Comparison of ENCODE assay signal across 8 cellular contexts in genomic region chr1:44777969-44778635, GRCh38. TPM values are rescaled to one million over a fixed set of nuclear protein-coding genes. Genes with fewer than 3 reads are reported as not detected.
DNase-seq lines count a peak whose midpoint lies in the region; ATAC-seq and TF ChIP-seq lines count a peak whose summit lies in the region.

No MANE protein-coding gene starts in this region.

- TF ChIP-seq CTCF in NB4 (IDR thresholded peaks at IDR 0.05; ENCODE audit: low read depth, low read length) (no peak), MCF 10A (IDR thresholded peaks at IDR 0.05; ENCODE audit: unreplicated experiment) (no peak), progenitor cell of endocrine pancreas (IDR thresholded peaks at IDR 0.05; ENCODE audit: unreplicated experiment) (no peak)

- H3K14ac ChIP-seq in neuronal stem cell (ENCODE audit: low read length), result no peak overlapping the region

- ATAC-seq in activated CD4-positive, alpha-beta T cell treated with anti-CD3 and anti-CD28 coated beads for 36 hours, result no peak
- ATAC-seq in GM21529 (IDR thresholded peaks at IDR 0.05; ENCODE audit: unreplicated experiment), result no peak

- H3K27me3 Mint-ChIP-seq in activated CD4-positive, alpha-beta T cell treated with anti-CD3 and anti-CD28 coated beads for 36 hours, result no peaks in the 10 kb centered on the region
- H3K27me3 Mint-ChIP-seq in MCF 10A (ENCODE audit: insufficient read depth, unreplicated experiment), result no peaks in the 10 kb centered on the region
- H3K27me3 Mint-ChIP-seq in progenitor cell of endocrine pancreas, result no peaks in the 10 kb centered on the region

- peaks cover 9% of the 10 kb centered on the region for H3K79me1 ChIP-seq in neuronal stem cell (ENCODE audit: low read depth, low read length)

- H3K9me3 Mint-ChIP-seq in activated CD4-positive, alpha-beta T cell treated with anti-CD3 and anti-CD28 coated beads for 36 hours (ENCODE audit: low read depth), result no peaks in the 10 kb centered on the region
- H3K9me3 Mint-ChIP-seq in MCF 10A (ENCODE audit: unreplicated experiment), result no peaks in the 10 kb centered on the region
- H3K9me3 Mint-ChIP-seq in progenitor cell of endocrine pancreas (ENCODE audit: low read depth), result no peaks in the 10 kb centered on the region

- no peak overlapping the region for H3K18ac ChIP-seq in neuronal stem cell (ENCODE audit: low read length)

- WGBS in neuronal stem cell (ENCODE audit: extremely low coverage in 2 of 2, insufficient read length in 2 of 2, insufficient replicate concordance in 1 of 2), 2 donors, result no CpG with 5 or more reads among the region's 13 CpGs

- peaks cover 40% of the 10 kb centered on the region for H3K4me1 Mint-ChIP-seq in activated CD4-positive, alpha-beta T cell treated with anti-CD3 and anti-CD28 coated beads for 36 hours
- H3K4me1 Mint-ChIP-seq in MCF 10A (ENCODE audit: insufficient read depth, unreplicated experiment), result peaks cover 25% of the 10 kb centered on the region
- H3K4me1 Mint-ChIP-seq in progenitor cell of endocrine pancreas (ENCODE audit: low read depth), result peaks cover 18% of the 10 kb centered on the region

- no peak overlapping the region for H3K4me2 ChIP-seq in neuronal stem cell (ENCODE audit: insufficient read depth, low read length, poor library complexity, severe bottlenecking)

- intact Hi-C loops in activated CD4-positive, alpha-beta T cell treated with anti-CD3 and anti-CD28 coated beads for 36 hours (cut with DNase I, micrococcal nuclease), result loop anchor here (2.0 to 5.0 kb wide), 3 partner anchors 31 to 744 kb away; partner anchors contain the start of genes BTBD19 (in 1 of the 2), PRDX1 (in 1 of the 2) and TESK2 (in 1 of the 2)
- intact Hi-C loops in MCF 10A (cut with micrococcal nuclease), result no loop called here

- H3K9ac ChIP-seq in neuronal stem cell (ENCODE audit: low read depth, low read length, poor library complexity), result no peak overlapping the region

- peaks cover 31 to 55% of the 10 kb centered on the region in 2 donors for H3K36me3 ChIP-seq in neuronal stem cell (replicated peaks in 1 of 2; ENCODE audit: control insufficient read depth in 2 of 2, insufficient read depth in 2 of 2, low read length in 2 of 2)

- no peaks in the 10 kb centered on the region for H3K27me3 ChIP-seq in neuronal stem cell (ENCODE audit: control insufficient read depth in 3 of 3, insufficient read depth in 3 of 3, low read depth in 1 of 3, low read length in 3 of 3)

- no peak for DNase-seq in activated CD4-positive, alpha-beta T cell treated with anti-CD3 and anti-CD28 coated beads for 36 hours
- DNase-seq in activated CD4-positive, alpha-beta T cell treated with anti-CD3 and anti-CD28 coated beads for 48 hours, result no peak
- DNase-seq in NB4 (ENCODE audit: low read depth) (peak; percentile 36), MCF 10A (ENCODE audit: unreplicated experiment) (no peak), progenitor cell of endocrine pancreas (ENCODE audit: low spot score, unreplicated experiment) (no peak), neuronal stem cell (ENCODE audit: low spot score) (no peak), NCI-H1105 treated with DMSO at 0.1 percent for 48 hours (lab: John Stamatoyannopoulos, UW) (no peak)

- no peak for TF ChIP-seq POLR2A in NB4 (IDR thresholded peaks at IDR 0.05; ENCODE audit: extremely low read depth, insufficient read length)

- no peak overlapping the region for H2BK12ac ChIP-seq in neuronal stem cell (ENCODE audit: low read length)

- no peak overlapping the region for H3K4ac ChIP-seq in neuronal stem cell (ENCODE audit: low read length)

- peak overlapping the region; percentile 69 for H3K4me3 ChIP-seq in NB4 (ENCODE audit: low read depth, low read length)
- H3K4me3 ChIP-seq in neuronal stem cell (ENCODE audit: low read length in 2 of 2), result no peak overlapping the region

- no peak overlapping the region for H3K23ac ChIP-seq in neuronal stem cell (ENCODE audit: low read depth, low read length, poor library complexity)

- H3K36me3 Mint-ChIP-seq in activated CD4-positive, alpha-beta T cell treated with anti-CD3 and anti-CD28 coated beads for 36 hours (ENCODE audit: low read depth), result peaks cover 73% of the 10 kb centered on the region
- H3K36me3 Mint-ChIP-seq in MCF 10A (ENCODE audit: insufficient read depth, unreplicated experiment), result peaks cover 82% of the 10 kb centered on the region
- H3K36me3 Mint-ChIP-seq in progenitor cell of endocrine pancreas (ENCODE audit: insufficient read depth), result peaks cover 28% of the 10 kb centered on the region

- POLR2A ChIA-PET in activated CD4-positive, alpha-beta T cell treated with anti-CD3 and anti-CD28 coated beads for 36 hours (lab: Charles Lee), result interaction anchor here (0.6 to 1.4 kb wide), 6 partner anchors 12 to 298 kb away, joined by 3 to 10 read pairs (median 4); no protein-coding TSS in a partner anchor
- POLR2A ChIA-PET in MCF 10A (lab: Yijun Ruan, JAX), result interaction anchor here (1.2 to 4.8 kb wide), 9 partner anchors 9 to 233 kb away, joined by 3 to 93 read pairs (median 8); partner anchors contain the start of genes BEST4, BTBD19, DYNLT4 and HECTD3

- peak overlapping the region; percentile 84 for H3K27ac Mint-ChIP-seq in activated CD4-positive, alpha-beta T cell treated with anti-CD3 and anti-CD28 coated beads for 36 hours
- H3K27ac Mint-ChIP-seq in MCF 10A (ENCODE audit: low read depth, unreplicated experiment), result no peak overlapping the region
- peak overlapping the region; percentile 91 for H3K27ac Mint-ChIP-seq in progenitor cell of endocrine pancreas

- no peak overlapping the region for H2AK5ac ChIP-seq in neuronal stem cell (ENCODE audit: low read depth, low read length)

- peak overlapping the region; percentile 96 for H3K4me3 Mint-ChIP-seq in activated CD4-positive, alpha-beta T cell treated with anti-CD3 and anti-CD28 coated beads for 36 hours
- H3K4me3 Mint-ChIP-seq in MCF 10A (ENCODE audit: unreplicated experiment), result peak overlapping the region; percentile 91
- peak overlapping the region; percentile 94 for H3K4me3 Mint-ChIP-seq in progenitor cell of endocrine pancreas (ENCODE audit: low read depth)

- no peak overlapping the region for H3K27ac ChIP-seq in neuronal stem cell (replicated peaks; ENCODE audit: low read length)

- CTCF ChIA-PET in activated CD4-positive, alpha-beta T cell treated with anti-CD3 and anti-CD28 coated beads for 36 hours (lab: Charles Lee), result interaction anchor here (0.7 kb wide), 1 partner anchor 26 kb away, joined by 3 read pairs; no protein-coding TSS in a partner anchor
- CTCF ChIA-PET in MCF 10A (lab: Yijun Ruan, JAX), result interaction anchor here (0.9 to 1.5 kb wide), 4 partner anchors 9 to 49 kb away, joined by 3 to 7 read pairs (median 3); no protein-coding TSS in a partner anchor

- no peak overlapping the region for H4K8ac ChIP-seq in neuronal stem cell (ENCODE audit: low read depth, low read length)

- no peaks in the 10 kb centered on the region for H3K9me3 ChIP-seq in neuronal stem cell (replicated peaks in 1 of 2; ENCODE audit: control insufficient read depth in 2 of 2, insufficient read depth in 1 of 2, low read depth in 1 of 2, low read length in 2 of 2)

- H3K4me1 ChIP-seq in neuronal stem cell (ENCODE audit: control insufficient read depth in 2 of 2, insufficient read depth in 1 of 2, low read depth in 1 of 2, low read length in 2 of 2), result peaks cover 9 to 12% of the 10 kb centered on the region in 2 donors

- no TSS peak for BruUV-seq in MCF 10A (replicated peaks; lab: Mats Ljungman, UMichigan)

- no peak overlapping the region for H2BK120ac ChIP-seq in neuronal stem cell (ENCODE audit: low read depth, low read length)

- H4K91ac ChIP-seq in neuronal stem cell (ENCODE audit: low read depth, low read length, poor library complexity), result no peak overlapping the region

- no peak overlapping the region for H2AFZ ChIP-seq in neuronal stem cell (ENCODE audit: low read length)

- H2BK5ac ChIP-seq in neuronal stem cell (ENCODE audit: low read length), result no peak overlapping the region

- no peak overlapping the region for H2BK15ac ChIP-seq in neuronal stem cell (ENCODE audit: low read length)

RNA-seq across cellular contexts. Expression of gene RPS8, which starts 2.8 kb away (rescaled TPM):
- 1,000 to 10,000 TPM; 3,005 to 3,275 TPM for total RNA-seq in activated CD4-positive, alpha-beta T cell treated with anti-CD3 and anti-CD28 coated beads for 36 hours
- total RNA-seq in MCF 10A (2022) (2,454 and 2,713 TPM in 2 replicates), progenitor cell of endocrine pancreas (1,808 and 1,842 TPM in 2 replicates)
- polyA plus RNA-seq in neuronal stem cell (2013, experiment 1 of 2), result 7,805 TPM
- 7,922 TPM for polyA plus RNA-seq in neuronal stem cell (2013, experiment 2 of 2)

RNA-seq across cellular contexts. Expression of gene BEST4, which starts 9.9 kb away (rescaled TPM):
- under 1 TPM; 0.69 to 0.71 TPM for total RNA-seq in activated CD4-positive, alpha-beta T cell treated with anti-CD3 and anti-CD28 coated beads for 36 hours
- total RNA-seq in MCF 10A (2022) (0.35 and 0.49 TPM in 2 replicates), progenitor cell of endocrine pancreas (2.1 and 2.4 TPM in 2 replicates)
- polyA plus RNA-seq in neuronal stem cell (2013, experiment 1 of 2), result 2.1 TPM
- polyA plus RNA-seq in neuronal stem cell (2013, experiment 2 of 2), result 1.9 TPM

RNA-seq across cellular contexts. Expression of gene PLK3, which starts 22.1 kb away (rescaled TPM):
- 10 to 100 TPM; 52.1 to 52.7 TPM for total RNA-seq in activated CD4-positive, alpha-beta T cell treated with anti-CD3 and anti-CD28 coated beads for 36 hours
- total RNA-seq in MCF 10A (2022), result 47.2 and 68.0 TPM in 2 replicates
- total RNA-seq in progenitor cell of endocrine pancreas, result 11.8 and 13.3 TPM in 2 replicates
- polyA plus RNA-seq in neuronal stem cell (2013, experiment 1 of 2), result 8.3 TPM
- 7.4 TPM for polyA plus RNA-seq in neuronal stem cell (2013, experiment 2 of 2)

RNA-seq across cellular contexts. Expression of gene DYNLT4, which starts 29.0 kb away (rescaled TPM):
- under 1 TPM in 1 of 2 experiments, not detected in 1; 0.32 TPM for total RNA-seq in activated CD4-positive, alpha-beta T cell treated with anti-CD3 and anti-CD28 coated beads for 36 hours
- total RNA-seq in MCF 10A (2022), result not detected in 2 replicates
- 0.55 and 0.79 TPM in 2 replicates for total RNA-seq in progenitor cell of endocrine pancreas
- polyA plus RNA-seq in neuronal stem cell (2013, experiment 1 of 2), result not detected
- not detected for polyA plus RNA-seq in neuronal stem cell (2013, experiment 2 of 2)

RNA-seq across cellular contexts. Expression of gene BTBD19, which starts 30.2 kb away (rescaled TPM):
- 10 to 100 TPM; 16.7 to 17.2 TPM for total RNA-seq in activated CD4-positive, alpha-beta T cell treated with anti-CD3 and anti-CD28 coated beads for 36 hours
- total RNA-seq in MCF 10A (2022) (11.7 and 15.5 TPM in 2 replicates), progenitor cell of endocrine pancreas (26.7 and 27.5 TPM in 2 replicates)
- 2.2 TPM for polyA plus RNA-seq in neuronal stem cell (2013, experiment 1 of 2)
- polyA plus RNA-seq in neuronal stem cell (2013, experiment 2 of 2), result 2.0 TPM
